In the genomic region with DNA sequence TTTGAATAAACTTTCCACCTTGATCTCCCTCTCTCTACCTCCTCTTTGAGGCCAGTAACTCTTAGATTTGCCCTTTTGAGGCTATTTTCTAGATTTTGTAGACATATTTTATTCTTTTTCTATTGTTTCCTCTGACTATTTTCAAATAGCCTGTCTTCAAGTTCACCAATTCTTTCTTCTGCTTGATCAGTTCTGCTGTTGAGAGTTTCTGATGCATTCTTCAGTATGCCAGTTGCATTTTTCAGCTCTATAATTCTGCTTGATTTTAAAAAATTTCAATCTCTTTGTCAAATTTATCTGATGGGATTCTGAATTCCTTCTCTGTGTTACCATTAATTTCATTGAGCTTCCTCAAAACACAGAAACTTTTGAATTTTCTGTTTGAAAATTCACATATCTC, we compare ENCODE assay signal across 29 cellular contexts.
DNase-seq lines count a peak whose midpoint lies in the region; ATAC-seq, FAIRE-seq and TF ChIP-seq lines count a peak whose summit lies in the region.
"Had no signal": no experiment of that assay in that cellular context is flagged by ENCODE, and none has a peak within 500 bp of the region (broad histone marks: within the 10 kb centered on the region; RNA-seq: fewer than 3 reads in every experiment).

No MANE protein-coding gene starts in this region.

- no peak overlapping the region for H3K4me3 ChIP-seq in HepG2 (replicated peaks in 1 of 3; ENCODE audit: insufficient read depth in 1 of 3, low read depth in 2 of 3, low read length in 3 of 3)
- H3K4me3 ChIP-seq in right lobe of liver: no peak overlapping the region
- H3K4me3 ChIP-seq in WERI-Rb-1 (ENCODE audit: low read depth, low read length): no peak overlapping the region
- H3K4me3 ChIP-seq: A549; BLaER1; BLaER1 treated with 17β-estradiol and CSF1 and Interleukin-3, amounts not matched to agents 10 nM and 100 nM had no signal

- H3K79me2 ChIP-seq in HepG2 (ENCODE audit: insufficient read depth, low read length): no peaks in the 10 kb centered on the region

- in situ Hi-C loops in HepG2 (cut with HindIII; ENCODE audit: extremely low pct_ligation_motif_present, low pct_unique_long_range_greater_than_20kb): no loop called here

- TF ChIP-seq CTCF in HepG2 (CRISPR knock-in tag; IDR thresholded peaks at IDR 0.05) (no peak), right lobe of liver (IDR thresholded peaks at IDR 0.05) (no peak), WERI-Rb-1 (IDR thresholded peaks at IDR 0.05; ENCODE audit: low read depth, low read length) (no peak)

- BruUV-seq in HepG2 (replicated peaks; lab: Mats Ljungman, UMichigan): no TSS peak

- DNase-seq in HepG2 (ENCODE audit: low spot score): no peak
- no peak for DNase-seq in right lobe of liver
- DNase-seq in WERI-Rb-1: no peak
- no peak for DNase-seq in DMS153 (lab: John Stamatoyannopoulos, UW)
- DNase-seq: 8988T; ACHN; AML-193; BE2C; C1 segment of cervical spinal cord; Caco-2; Calu3; CD4-positive, alpha-beta memory T cell; CD4-positive, alpha-beta T cell; CD4-positive, CD25-positive, alpha-beta regulatory T cell; CD8-positive, alpha-beta memory T cell; CD8-positive, alpha-beta T cell; COR-L47; DMS 273 treated with DMSO at 0.1 percent for 48 hours; DMS53; DMS79; DMS79 treated with DMSO at 0.1 percent for 48 hours; DND-41; EL had no signal

- H3K27ac ChIP-seq in HepG2 (ENCODE audit: extremely low read length, insufficient read depth, low read length): no peak overlapping the region
- no peak overlapping the region for H3K27ac ChIP-seq in right lobe of liver
- peak overlapping the region; percentile 39 for H3K27ac ChIP-seq in WERI-Rb-1
- H3K27ac ChIP-seq: 22Rv1; A549; BLaER1; BLaER1 treated with 17β-estradiol and CSF1 and Interleukin-3, amounts not matched to agents 10 nM and 100 nM; C4-2B had no signal

- H3K9ac ChIP-seq in HepG2 (ENCODE audit: insufficient read depth, low read depth, low read length): no peak overlapping the region
- H3K9ac ChIP-seq: BLaER1; BLaER1 treated with 17β-estradiol and CSF1 and Interleukin-3, amounts not matched to agents 10 nM and 100 nM had no signal

- no peak for FAIRE-seq in HepG2 (lab: Jason Lieb, UNC)
- FAIRE-seq: A549, D721Med had no signal

- no peaks in the 10 kb centered on the region for H3K4me1 ChIP-seq in HepG2 (ENCODE audit: insufficient read depth, low read length)
- no peaks in the 10 kb centered on the region for H3K4me1 ChIP-seq in right lobe of liver
- H3K4me1 ChIP-seq: A549, BE2C, BLaER1, Caco-2 had no signal

- intact Hi-C loops in HepG2 (cut with micrococcal nuclease; ENCODE audit: unreplicated experiment) (no loop called here), right lobe of liver (cut with DNase I) (no loop called here)

- H3K9me3 ChIP-seq in HepG2 (ENCODE audit: low read length) (peaks cover 10% of the 10 kb centered on the region), right lobe of liver (no peaks in the 10 kb centered on the region), WERI-Rb-1 (ENCODE audit: severe bottlenecking) (peaks cover 22% of the 10 kb centered on the region)
- H3K9me3 ChIP-seq: BE2C, Caco-2 had no signal

- TF ChIP-seq EP300 in HepG2 (IDR thresholded peaks at IDR 0.05; ENCODE audit: low read depth in 2 of 2, low read length in 2 of 2) (no peak), HepG2 (CRISPR knock-in tag; IDR thresholded peaks at IDR 0.05; ENCODE audit: borderline replicate concordance) (no peak)

- CTCF ChIA-PET in HepG2 (lab: Yijun Ruan, JAX; ENCODE audit: low intra/inter-chr PET ratio, low total read pairs): no interaction called here

- H3K4me2 ChIP-seq in HepG2 (ENCODE audit: low read depth, low read length): no peak overlapping the region
- H3K4me2 ChIP-seq: A549; BLaER1; BLaER1 treated with 17β-estradiol and CSF1 and Interleukin-3, amounts not matched to agents 10 nM and 100 nM had no signal

- ATAC-seq in HepG2: no peak
- no peak for ATAC-seq in right lobe of liver
- ATAC-seq: A549; CD8-positive, alpha-beta T cell had no signal

- H4K20me1 ChIP-seq in HepG2 (ENCODE audit: insufficient read depth, low read length): no peaks in the 10 kb centered on the region
- H4K20me1 ChIP-seq: BLaER1; BLaER1 treated with 17β-estradiol and CSF1 and Interleukin-3, amounts not matched to agents 10 nM and 100 nM had no signal

- H3K36me3 ChIP-seq in HepG2 (replicated peaks in 1 of 2; ENCODE audit: control insufficient read depth in 1 of 2, insufficient read depth in 2 of 2, low read length in 2 of 2): no peaks in the 10 kb centered on the region
- no peaks in the 10 kb centered on the region for H3K36me3 ChIP-seq in right lobe of liver
- H3K36me3 ChIP-seq in WERI-Rb-1: no peaks in the 10 kb centered on the region
- H3K36me3 ChIP-seq: BE2C; BLaER1; BLaER1 treated with 17β-estradiol and CSF1 and Interleukin-3, amounts not matched to agents 10 nM and 100 nM had no signal

- TF ChIP-seq POLR2A in HepG2 (IDR thresholded peaks at IDR 0.05; ENCODE audit: insufficient read depth in 1 of 2, low read depth in 2 of 2, low read length in 2 of 2) (no peak), right lobe of liver (IDR thresholded peaks at IDR 0.05) (no peak)

- no peak for TF ChIP-seq RAD21 in HepG2 (CRISPR knock-in tag; IDR thresholded peaks at IDR 0.05)

- POLR2A ChIA-PET in HepG2 (lab: Yijun Ruan, JAX): no interaction called here

- H2AFZ ChIP-seq in HepG2 (ENCODE audit: low read length): no peak overlapping the region

- no peaks in the 10 kb centered on the region for H3K27me3 ChIP-seq in HepG2 (ENCODE audit: control insufficient read depth in 1 of 2, insufficient read depth in 2 of 2, low read length in 2 of 2)
- no peaks in the 10 kb centered on the region for H3K27me3 ChIP-seq in right lobe of liver
- no peaks in the 10 kb centered on the region for H3K27me3 ChIP-seq in WERI-Rb-1 (ENCODE audit: insufficient read depth, low read depth, severe bottlenecking)
- H3K27me3 ChIP-seq: BE2C; BLaER1; BLaER1 treated with 17β-estradiol and CSF1 and Interleukin-3, amounts not matched to agents 10 nM and 100 nM had no signal

TF ChIP-seq in HepG2, 621 proteins besides CTCF, POLR2A, EP300 and RAD21:
- TF ChIP-seq ZNF709 (CRISPR knock-in tag; IDR thresholded peaks at IDR 0.05): no peak
- TF ChIP-seq KDM4B (CRISPR knock-in tag; IDR thresholded peaks at IDR 0.05): no peak
- peak; percentile 98 for TF ChIP-seq ZNF160 (CRISPR knock-in tag; IDR thresholded peaks at IDR 0.05)
